31 cellular contexts compared by ENCODE assay signal in the genomic region with DNA sequence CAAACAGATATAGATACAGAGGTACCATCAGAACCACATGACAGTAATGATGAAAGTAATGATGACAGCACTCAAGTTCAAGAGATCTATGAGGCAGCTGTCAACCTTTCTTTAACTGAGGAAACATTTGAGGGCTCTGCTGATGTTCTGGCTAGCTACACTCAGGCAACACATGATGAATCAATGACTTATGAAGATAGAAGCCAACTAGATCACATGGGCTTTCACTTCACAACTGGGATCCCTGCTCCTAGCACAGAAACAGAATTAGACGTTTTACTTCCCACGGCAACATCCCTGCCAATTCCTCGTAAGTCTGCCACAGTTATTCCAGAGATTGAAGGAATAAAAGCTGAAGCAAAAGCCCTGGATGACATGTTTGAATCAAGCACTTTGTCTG.
"Had no signal": no experiment of that assay in that cellular context is flagged by ENCODE, and none has a peak within 500 bp of the region (broad histone marks: within the 10 kb centered on the region; RNA-seq: fewer than 3 reads in every experiment).

No MANE protein-coding gene starts in this region.

- H3K27me3 Mint-ChIP-seq: activated B cell treated with CpG ODN at 0.5 μM for 24 hours; activated naive CD8-positive, alpha-beta T cell; brain had no signal

- H3K27ac Mint-ChIP-seq: activated B cell treated with CpG ODN at 0.5 μM for 24 hours; activated CD8-positive, alpha-beta T cell treated with anti-CD3 and anti-CD28 coated beads for 36 hours; activated naive CD8-positive, alpha-beta T cell; activated T-helper 17 cell treated with anti-CD3 and anti-CD28 coated beads, Interleukin-2, amount 50 U/mL, for 72 hours; endodermal cell; T-helper 17 cell; T-helper 2 cell treated with Interferon-gamma antibody and Interleukin-4, amounts not matched to agents 5 μg/mL and 100 μg/mL, for 36 hours had no signal

- H3K36me3 ChIP-seq: colonic mucosa, gastrocnemius medialis, WERI-Rb-1 had no signal

- H3K9me3 Mint-ChIP-seq: activated B cell treated with CpG ODN at 0.5 μM for 24 hours; activated CD8-positive, alpha-beta T cell treated with anti-CD3 and anti-CD28 coated beads for 36 hours; activated T-cell treated with anti-CD3 and anti-CD28 coated beads, Interleukin-2, amount 50 U/mL, for 4 hours; activated T-helper 17 cell treated with anti-CD3 and anti-CD28 coated beads, Interleukin-2, amount 50 U/mL, for 72 hours; endodermal cell; T-helper 2 cell treated with Interferon-gamma antibody and Interleukin-4, amounts not matched to agents 5 μg/mL and 100 μg/mL, for 36 hours had no signal

- H3K9me3 ChIP-seq: colonic mucosa, gastrocnemius medialis, heart left ventricle had no signal

- H3K4me3 ChIP-seq: colonic mucosa, dorsolateral prefrontal cortex, gastrocnemius medialis, heart left ventricle had no signal

- H3K27me3 ChIP-seq: colonic mucosa, gastrocnemius medialis, heart left ventricle had no signal

- H3K27ac ChIP-seq: colonic mucosa, dorsolateral prefrontal cortex, foreskin keratinocyte, gastrocnemius medialis, WERI-Rb-1 had no signal

- H3K4me1 ChIP-seq: colonic mucosa, foreskin keratinocyte, gastrocnemius medialis had no signal

- DNase-seq: activated B cell treated with CpG ODN at 0.5 μM for 24 hours; activated CD4-positive, alpha-beta T cell treated with anti-CD3 and anti-CD28 coated beads for 48 hours; activated CD4-positive, alpha-beta T cell treated with anti-CD3 and anti-CD28 coated beads, Interleukin-2, amount 50 U/mL, for 1 hour; activated CD4-positive, alpha-beta T cell treated with anti-CD3 and anti-CD28 coated beads, Interleukin-2, amount 50 U/mL, for 48 hours; activated CD8-positive, alpha-beta memory T cell treated with anti-CD3 and anti-CD28 coated beads for 24 hours; activated CD8-positive, alpha-beta T cell treated with anti-CD3 and anti-CD28 coated beads for 36 hours; activated effector memory CD4-positive, alpha-beta T cell treated with Interleukin-2 at 50 U/mL for 16 hours; activated gamma-delta T cell treated with Interleukin-2 at 50 U/mL for 16 hours; activated naive CD4-positive, alpha-beta T cell treated with anti-CD3 and anti-CD28 coated beads, Interleukin-2, amount 50 U/mL, for 16 hours; activated naive CD4-positive, alpha-beta T cell treated with Interleukin-2 at 50 U/mL for 16 hours; activated T-cell treated with anti-CD3 and anti-CD28 coated beads, Interleukin-2, amount 50 U/mL, for 4 hours; amniotic stem cell; caudate nucleus; colonic mucosa; dorsolateral prefrontal cortex; effector memory CD4-positive, alpha-beta T cell; endodermal cell; foreskin keratinocyte; gastrocnemius medialis; glutamatergic neuron; T-helper 1 cell; T-helper 17 cell; T1000; WERI-Rb-1 had no signal

- H3K4me3 Mint-ChIP-seq: activated B cell treated with CpG ODN at 0.5 μM for 24 hours; activated CD8-positive, alpha-beta T cell treated with anti-CD3 and anti-CD28 coated beads for 36 hours; activated naive CD8-positive, alpha-beta T cell; activated T-cell treated with anti-CD3 and anti-CD28 coated beads, Interleukin-2, amount 50 U/mL, for 4 hours; activated T-helper 17 cell treated with anti-CD3 and anti-CD28 coated beads, Interleukin-2, amount 50 U/mL, for 72 hours; brain; endodermal cell; T-helper 17 cell; T-helper 2 cell treated with Interferon-gamma antibody and Interleukin-4, amounts not matched to agents 5 μg/mL and 100 μg/mL, for 36 hours had no signal

- H3K4me1 Mint-ChIP-seq: endodermal cell had no signal

- ATAC-seq: activated CD4-positive, CD25-positive, alpha-beta regulatory T cell treated with anti-CD3 and anti-CD28 coated beads, Interleukin-2, amount 50 U/mL, for 24 hours; activated CD8-positive, alpha-beta T cell treated with anti-CD3 and anti-CD28 coated beads for 36 hours; activated T-cell treated with anti-CD3 and anti-CD28 coated beads, Interleukin-2, amount 50 U/mL, for 4 hours; activated T-helper 17 cell treated with anti-CD3 and anti-CD28 coated beads, Interleukin-2, amount 50 U/mL, for 72 hours; esophagus mucosa; foreskin keratinocyte; gastrocnemius medialis; T-helper 17 cell had no signal

- H3K36me3 Mint-ChIP-seq: activated naive CD8-positive, alpha-beta T cell had no signal
